In genomic region chr17:74864297-74864865, GRCh38 we compare ENCODE assay signal across 9 cellular contexts. TPM values are rescaled to one million over a fixed set of nuclear protein-coding genes. Genes with fewer than 3 reads are reported as not detected.
"Had no signal": no experiment of that assay in that cellular context is flagged by ENCODE, and none has a peak within 500 bp of the region (broad histone marks: within the 10 kb centered on the region; RNA-seq: fewer than 3 reads in every experiment).

No MANE protein-coding gene starts in this region.

- H3K9me3 ChIP-seq: mucosa of descending colon, tibial artery, vagina had no signal

- H3K4me3 ChIP-seq: coronary artery, lung, mucosa of descending colon, tibial artery, vagina had no signal

- H3K27ac ChIP-seq: coronary artery, tibial artery, vagina had no signal

- H3K36me3 ChIP-seq: tibial artery, vagina had no signal

RNA-seq across cellular contexts. Expression of gene GRIN2C, which starts 4.7 kb away (rescaled TPM):
- total RNA-seq: activated B cell treated with CpG ODN at 0.5 μM for 24 hours; natural killer cell treated with Interleukin-12 subunit alpha and Interleukin-12 subunit beta and Interleukin-15 and Interleukin-18, amount 100 ng/mL, for 72 hours; vagina had no signal

RNA-seq across cellular contexts. Expression of gene FADS6, which starts 29.1 kb away (rescaled TPM):
- total RNA-seq: activated B cell treated with CpG ODN at 0.5 μM for 24 hours; aorta; lung; natural killer cell treated with Interleukin-12 subunit alpha and Interleukin-12 subunit beta and Interleukin-15 and Interleukin-18, amount 100 ng/mL, for 72 hours; osteoblast had no signal
- polyA plus RNA-seq: lung had no signal

RNA-seq across cellular contexts. Expression of gene USH1G, which starts 58.7 kb away (rescaled TPM):
- total RNA-seq: activated B cell treated with CpG ODN at 0.5 μM for 24 hours; aorta; lung; mucosa of descending colon; natural killer cell treated with Interleukin-12 subunit alpha and Interleukin-12 subunit beta and Interleukin-15 and Interleukin-18, amount 100 ng/mL, for 72 hours; osteoblast had no signal

RNA-seq across cellular contexts. Expression of gene OTOP2, which starts 59.7 kb away (rescaled TPM):
- total RNA-seq: activated B cell treated with CpG ODN at 0.5 μM for 24 hours; aorta; lung; natural killer cell treated with Interleukin-12 subunit alpha and Interleukin-12 subunit beta and Interleukin-15 and Interleukin-18, amount 100 ng/mL, for 72 hours; osteoblast; vagina had no signal
- polyA plus RNA-seq: lung had no signal
